In genomic region chr1:193458628-193459027, GRCh38 we compare ENCODE assay signal across 19 cellular contexts.
DNase-seq lines count a peak whose midpoint lies in the region; ATAC-seq and TF ChIP-seq lines count a peak whose summit lies in the region.
"Had no signal": no experiment of that assay in that cellular context is flagged by ENCODE, and none has a peak within 500 bp of the region (broad histone marks: within the 10 kb centered on the region; RNA-seq: fewer than 3 reads in every experiment).

No MANE protein-coding gene starts in this region.

- H3K79me2 ChIP-seq in SK-N-SH (ENCODE audit: insufficient read depth), result no peaks in the 10 kb centered on the region

- DNase-seq in SK-N-SH, result no peak
- DNase-seq in COLO829 (ENCODE audit: low spot score), result peak; percentile 58
- DNase-seq in activated CD4-positive, alpha-beta T cell treated with anti-CD3 and anti-CD28 coated beads, Interleukin-2, amount 10 ng/mL, durations not matched to agents 7 days and 5 days, result no peak
- DNase-seq in epithelial cell of esophagus (ENCODE audit: low read depth), result peak; percentile 43
- no peak for DNase-seq in NCI-H510A (lab: John Stamatoyannopoulos, UW)
- no peak for DNase-seq in esophagus muscularis mucosa (ENCODE audit: extremely low spot score)
- DNase-seq: 8988T; caudate nucleus; left cardiac atrium; MG63; NCI-H1694 treated with DMSO at 0.1 percent for 48 hours; NCI-H446; occipital lobe; stimulated activated CD4-positive, alpha-beta T cell treated with anti-CD3 and anti-CD28 coated beads, Interleukin-2, amount 100 ng/mL, for 48 hours; transverse colon had no signal

- no peaks in the 10 kb centered on the region for H3K36me3 ChIP-seq in SK-N-SH (replicated peaks in 1 of 2; ENCODE audit: control insufficient read depth in 1 of 2, insufficient read depth in 2 of 2, low read length in 1 of 2)
- no peaks in the 10 kb centered on the region for H3K36me3 ChIP-seq in esophagus muscularis mucosa
- H3K36me3 ChIP-seq: BLaER1, MG63, transverse colon had no signal

- no peaks in the 10 kb centered on the region for H3K27me3 Mint-ChIP-seq in activated CD4-positive, alpha-beta T cell treated with anti-CD3 and anti-CD28 coated beads, Interleukin-2, amount 10 ng/mL, durations not matched to agents 7 days and 5 days

- no peaks in the 10 kb centered on the region for H4K20me1 ChIP-seq in SK-N-SH (ENCODE audit: insufficient read depth)
- H4K20me1 ChIP-seq: BLaER1 had no signal

- H3K4me3 ChIP-seq in SK-N-SH (ENCODE audit: low read depth in 2 of 2, low read length in 1 of 2), result no peak overlapping the region
- no peak overlapping the region for H3K4me3 ChIP-seq in epithelial cell of esophagus (ENCODE audit: low read length)
- no peak overlapping the region for H3K4me3 ChIP-seq in esophagus muscularis mucosa
- H3K4me3 ChIP-seq: BLaER1, MG63, transverse colon had no signal

- no peak overlapping the region; the same call in 1 of the 2 replicates for H2AFZ ChIP-seq in SK-N-SH (ENCODE audit: low read depth)

- POLR2A ChIA-PET in SK-N-SH (lab: Yijun Ruan, JAX), result no interaction called here
- POLR2A ChIA-PET in activated CD4-positive, alpha-beta T cell treated with anti-CD3 and anti-CD28 coated beads, Interleukin-2, amount 10 ng/mL, durations not matched to agents 7 days and 5 days (lab: Charles Lee), result no interaction called here

- H3K27me3 ChIP-seq in SK-N-SH (ENCODE audit: insufficient read depth), result no peaks in the 10 kb centered on the region
- H3K27me3 ChIP-seq in esophagus muscularis mucosa, result no peaks in the 10 kb centered on the region
- H3K27me3 ChIP-seq: BLaER1, transverse colon had no signal

- no peak for TF ChIP-seq POLR2A in esophagus muscularis mucosa (IDR thresholded peaks at IDR 0.05; ENCODE audit: low read depth)

- CTCF ChIA-PET in SK-N-SH (lab: Yijun Ruan, JAX), result no interaction called here
- CTCF ChIA-PET in activated CD4-positive, alpha-beta T cell treated with anti-CD3 and anti-CD28 coated beads, Interleukin-2, amount 10 ng/mL, durations not matched to agents 7 days and 5 days (lab: Charles Lee), result interaction anchor here (1.0 to 2.1 kb wide), 7 partner anchors 8 to 20 kb away, joined by 3 to 7 read pairs (median 4); no protein-coding TSS in a partner anchor

- intact Hi-C loops in esophagus muscularis mucosa (cut with DNase I), result no loop called here

- H3K4me1 ChIP-seq in SK-N-SH (ENCODE audit: control insufficient read depth in 1 of 2, insufficient read depth in 2 of 2, low read depth in 1 of 2, low read length in 1 of 2) (peaks cover 0 to 5% of the 10 kb centered on the region in 2 experiments; a peak in 1 of 4 replicates), esophagus muscularis mucosa (no peaks in the 10 kb centered on the region)
- H3K4me1 ChIP-seq: BLaER1 had no signal

- no peak for TF ChIP-seq RAD21 in SK-N-SH (IDR thresholded peaks at IDR 0.05; ENCODE audit: low read length)

- no peaks in the 10 kb centered on the region for H3K9me2 ChIP-seq in SK-N-SH

- peaks cover 31% of the 10 kb centered on the region for H3K4me1 Mint-ChIP-seq in activated CD4-positive, alpha-beta T cell treated with anti-CD3 and anti-CD28 coated beads, Interleukin-2, amount 10 ng/mL, durations not matched to agents 7 days and 5 days

- peak overlapping the region; percentile 12 for H3K4me3 Mint-ChIP-seq in activated CD4-positive, alpha-beta T cell treated with anti-CD3 and anti-CD28 coated beads, Interleukin-2, amount 10 ng/mL, durations not matched to agents 7 days and 5 days

- peaks cover 9% of the 10 kb centered on the region for H3K36me3 Mint-ChIP-seq in activated CD4-positive, alpha-beta T cell treated with anti-CD3 and anti-CD28 coated beads, Interleukin-2, amount 10 ng/mL, durations not matched to agents 7 days and 5 days (ENCODE audit: low read depth)

- H3K27ac Mint-ChIP-seq in activated CD4-positive, alpha-beta T cell treated with anti-CD3 and anti-CD28 coated beads, Interleukin-2, amount 10 ng/mL, durations not matched to agents 7 days and 5 days, result peak overlapping the region; percentile 21

- no peak for TF ChIP-seq EP300 in SK-N-SH (IDR thresholded peaks at IDR 0.05; ENCODE audit: borderline replicate concordance in 1 of 2, low read depth in 1 of 2, low read length in 1 of 2)
- TF ChIP-seq EP300 in esophagus muscularis mucosa (IDR thresholded peaks at IDR 0.05), result no peak

- H3K9ac ChIP-seq in SK-N-SH, result no peak overlapping the region
- H3K9ac ChIP-seq: BLaER1 had no signal

- no peaks in the 10 kb centered on the region for H3F3A ChIP-seq in SK-N-SH (replicated peaks; ENCODE audit: insufficient read depth)

- H3K9me3 Mint-ChIP-seq in activated CD4-positive, alpha-beta T cell treated with anti-CD3 and anti-CD28 coated beads, Interleukin-2, amount 10 ng/mL, durations not matched to agents 7 days and 5 days, result peaks cover 7% of the 10 kb centered on the region

- WGBS in SK-N-SH (ENCODE audit: low lambda C conversion rate), result 47% methylated on average over 5 of the region's 5 CpGs
- 89% methylated on average over 5 of the region's 5 CpGs for WGBS in esophagus muscularis mucosa

- ATAC-seq in SK-N-SH treated with all-trans-retinoic acid at 6 μM for 48 hours (no peak), HG03135 (IDR thresholded peaks at IDR 0.05; ENCODE audit: unreplicated experiment) (no peak)
- ATAC-seq: sciatic nerve had no signal

- H3K27ac ChIP-seq in SK-N-SH (ENCODE audit: low read depth in 2 of 2, low read length in 1 of 2) (no peak overlapping the region; a peak in 1 of 4 replicates), esophagus muscularis mucosa (replicated peaks in 1 of 4) (no peak overlapping the region)
- H3K27ac ChIP-seq: BLaER1, transverse colon had no signal

- H3K9me3 ChIP-seq in SK-N-SH (no peaks in the 10 kb centered on the region), esophagus muscularis mucosa (no peaks in the 10 kb centered on the region)
- H3K9me3 ChIP-seq: BLaER1, MG63, transverse colon had no signal

- TF ChIP-seq CTCF in SK-N-SH (IDR thresholded peaks at IDR 0.05) (no peak), epithelial cell of esophagus (IDR thresholded peaks at IDR 0.05; ENCODE audit: insufficient read depth, low read depth, low read length, missing control alignments) (no peak), esophagus muscularis mucosa (IDR thresholded peaks at IDR 0.05) (no peak)

- no peak overlapping the region for H3K4me2 ChIP-seq in SK-N-SH
- H3K4me2 ChIP-seq: BLaER1 had no signal

TF ChIP-seq in SK-N-SH, 30 proteins besides CTCF, POLR2A, EP300 and RAD21:
- TF ChIP-seq MAX (IDR thresholded peaks at IDR 0.05; ENCODE audit: low read depth) (no peak), CHD2 (IDR thresholded peaks at IDR 0.05; ENCODE audit: low read length, partially characterized antibody) (no peak), NRF1 (IDR thresholded peaks at IDR 0.05; ENCODE audit: low read depth, low read length) (no peak), RXRA (IDR thresholded peaks at IDR 0.05; ENCODE audit: borderline replicate concordance, low read depth) (no peak), GABPA (IDR thresholded peaks at IDR 0.05; ENCODE audit: low read depth) (no peak), FOXJ3 (CRISPR knock-in tag; IDR thresholded peaks at IDR 0.05) (no peak), TCF12 (IDR thresholded peaks at IDR 0.05) (peak; percentile 16; the same call in 1 of the 2 replicates)
- TF ChIP-seq, protein P1, sequence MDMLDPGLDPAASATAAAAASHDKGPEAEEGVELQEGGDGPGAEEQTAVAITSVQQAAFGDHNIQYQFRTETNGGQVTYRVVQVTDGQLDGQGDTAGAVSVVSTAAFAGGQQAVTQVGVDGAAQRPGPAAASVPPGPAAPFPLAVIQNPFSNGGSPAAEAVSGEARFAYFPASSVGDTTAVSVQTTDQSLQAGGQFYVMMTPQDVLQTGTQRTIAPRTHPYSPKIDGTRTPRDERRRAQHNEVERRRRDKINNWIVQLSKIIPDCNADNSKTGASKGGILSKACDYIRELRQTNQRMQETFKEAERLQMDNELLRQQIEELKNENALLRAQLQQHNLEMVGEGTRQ (IDR thresholded peaks at IDR 0.05; ENCODE audit: borderline replicate concordance, low read depth, low read length), result no peak

TF ChIP-seq in SK-N-SH treated with all-trans-retinoic acid at 6 μM for 48 hours, 23 proteins besides CTCF, POLR2A, EP300 and RAD21 (continues in another document):
- TF ChIP-seq OSR1 (CRISPR knock-in tag; IDR thresholded peaks at IDR 0.05), result no peak
- no peak for TF ChIP-seq ZFP3 (CRISPR knock-in tag; IDR thresholded peaks at IDR 0.05)
- no peak for TF ChIP-seq ESRRG (CRISPR knock-in tag; IDR thresholded peaks at IDR 0.05)
- TF ChIP-seq GLIS3 (CRISPR knock-in tag; IDR thresholded peaks at IDR 0.05), result no peak
- TF ChIP-seq ZNF70 (CRISPR knock-in tag; IDR thresholded peaks at IDR 0.05), result no peak
- TF ChIP-seq RARB (CRISPR knock-in tag; IDR thresholded peaks at IDR 0.05), result no peak
- no peak for TF ChIP-seq CSRNP3 (CRISPR knock-in tag; IDR thresholded peaks at IDR 0.05)
- TF ChIP-seq, protein P2, sequence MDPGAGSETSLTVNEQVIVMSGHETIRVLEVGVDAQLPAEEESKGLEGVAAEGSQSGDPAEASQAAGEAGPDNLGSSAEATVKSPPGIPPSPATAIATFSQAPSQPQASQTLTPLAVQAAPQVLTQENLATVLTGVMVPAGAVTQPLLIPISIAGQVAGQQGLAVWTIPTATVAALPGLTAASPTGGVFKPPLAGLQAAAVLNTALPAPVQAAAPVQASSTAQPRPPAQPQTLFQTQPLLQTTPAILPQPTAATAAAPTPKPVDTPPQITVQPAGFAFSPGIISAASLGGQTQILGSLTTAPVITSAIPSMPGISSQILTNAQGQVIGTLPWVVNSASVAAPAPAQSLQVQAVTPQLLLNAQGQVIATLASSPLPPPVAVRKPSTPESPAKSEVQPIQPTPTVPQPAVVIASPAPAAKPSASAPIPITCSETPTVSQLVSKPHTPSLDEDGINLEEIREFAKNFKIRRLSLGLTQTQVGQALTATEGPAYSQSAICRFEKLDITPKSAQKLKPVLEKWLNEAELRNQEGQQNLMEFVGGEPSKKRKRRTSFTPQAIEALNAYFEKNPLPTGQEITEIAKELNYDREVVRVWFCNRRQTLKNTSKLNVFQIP (CRISPR knock-in tag; IDR thresholded peaks at IDR 0.05; ENCODE audit: borderline replicate concordance, low read depth), result no peak

Comparison
In these comparisons a context has a peak if more than half of its experiments do, and no peak if none do; other contexts are left out.
1. DNase-seq: peak in COLO829 (single experiment) and epithelial cell of esophagus (single experiment); none in SK-N-SH (single experiment), activated CD4-positive, alpha-beta T cell treated with anti-CD3 and anti-CD28 coated beads, Interleukin-2, amount 10 ng/mL, durations not matched to agents 7 days and 5 days (single experiment), NCI-H510A (single experiment) and esophagus muscularis mucosa (single experiment).